In genomic region chr2:43224571-43225092, GRCh38 we compare ENCODE assay signal across 8 cellular contexts. TPM values are rescaled to one million over a fixed set of nuclear protein-coding genes. Genes with fewer than 3 reads are reported as not detected.
DNase-seq lines count a peak whose midpoint lies in the region; ATAC-seq and TF ChIP-seq lines count a peak whose summit lies in the region.

No MANE protein-coding gene starts in this region.

- peaks cover 36% of the 10 kb centered on the region for H3K79me2 ChIP-seq in smooth muscle cell (ENCODE audit: low read depth)

- H3K27me3 Mint-ChIP-seq in activated naive CD4-positive, alpha-beta T cell treated with anti-CD3 and anti-CD28 coated beads for 36 hours (ENCODE audit: low read depth): no peaks in the 10 kb centered on the region

- H3F3A ChIP-seq in smooth muscle cell (ENCODE audit: low read depth): peaks cover 33% of the 10 kb centered on the region

- POLR2A ChIA-PET in AG04449 (lab: Yijun Ruan, JAX): interaction anchor here (0.8 to 1.8 kb wide), 10 partner anchors 56 to 414 kb away, joined by 3 to 11 read pairs (median 5); no protein-coding TSS in a partner anchor

- intact Hi-C loops in activated naive CD4-positive, alpha-beta T cell treated with anti-CD3 and anti-CD28 coated beads for 36 hours (cut with micrococcal nuclease): no loop called here
- intact Hi-C loops in left ventricle myocardium superior (cut with micrococcal nuclease): loop anchor here (10.0 kb wide), 4 partner anchors 90 to 370 kb away; no protein-coding TSS in a partner anchor

- H3K4me3 ChIP-seq in AG04449 (ENCODE audit: low read depth, low read length) (peak overlapping the region; percentile 86), MG63 (peak overlapping the region; percentile 70), smooth muscle cell (peak overlapping the region; percentile 89)

- H3K36me3 Mint-ChIP-seq in activated naive CD4-positive, alpha-beta T cell treated with anti-CD3 and anti-CD28 coated beads for 36 hours (ENCODE audit: low read depth): peaks cover 35% of the 10 kb centered on the region

- no peak overlapping the region for H3K9ac ChIP-seq in smooth muscle cell (ENCODE audit: low read depth)

- H3K4me1 ChIP-seq in smooth muscle cell (ENCODE audit: low read depth): peaks cover 51% of the 10 kb centered on the region

- H3K4me2 ChIP-seq in smooth muscle cell: peak overlapping the region; percentile 97

- peak overlapping the region; percentile 97 for H3K4me3 Mint-ChIP-seq in activated naive CD4-positive, alpha-beta T cell treated with anti-CD3 and anti-CD28 coated beads for 36 hours

- CTCF ChIA-PET in AG04449 (lab: Yijun Ruan, JAX): interaction anchor here (0.7 to 15.0 kb wide), 23 partner anchors 12 to 396 kb away, joined by 3 to 293 read pairs (median 4); no protein-coding TSS in a partner anchor
- CTCF ChIA-PET in activated naive CD4-positive, alpha-beta T cell treated with anti-CD3 and anti-CD28 coated beads for 36 hours (lab: Charles Lee): interaction anchor here (0.8 to 13.9 kb wide), 12 partner anchors 23 to 394 kb away, joined by 3 to 505 read pairs (median 5); no protein-coding TSS in a partner anchor

- no peaks in the 10 kb centered on the region for H3K27me3 ChIP-seq in MG63
- H3K27me3 ChIP-seq in smooth muscle cell (ENCODE audit: low read depth): no peaks in the 10 kb centered on the region

- H3K36me3 ChIP-seq in MG63: peaks cover 55% of the 10 kb centered on the region
- no peaks in the 10 kb centered on the region for H3K36me3 ChIP-seq in smooth muscle cell (ENCODE audit: low read depth)

- DNase-seq in AG04449 (ENCODE audit: low read depth, low spot score) (no peak), MG63 (peak; percentile 72), left ventricle myocardium superior (peak; percentile 64), smooth muscle cell (lab: John Stamatoyannopoulos, UW; ENCODE audit: unreplicated experiment) (no peak), hippocampal formation (lab: John Stamatoyannopoulos, UW) (no peak), NCI-H2227 (lab: John Stamatoyannopoulos, UW; ENCODE audit: unreplicated experiment) (no peak)
- DNase-seq in activated naive CD4-positive, alpha-beta T cell treated with anti-CD3 and anti-CD28 coated beads for 36 hours: peak; percentile 44

- H3K9me3 Mint-ChIP-seq in activated naive CD4-positive, alpha-beta T cell treated with anti-CD3 and anti-CD28 coated beads for 36 hours: no peaks in the 10 kb centered on the region

- H3K27ac ChIP-seq in smooth muscle cell (ENCODE audit: low read depth): peak overlapping the region; percentile 90

- no peak overlapping the region for H2AFZ ChIP-seq in smooth muscle cell (ENCODE audit: low read depth)

- peaks cover 25% of the 10 kb centered on the region for H4K20me1 ChIP-seq in smooth muscle cell (ENCODE audit: low read depth)

- ATAC-seq in left ventricle myocardium superior (no peak), GM19463 (IDR thresholded peaks at IDR 0.05; ENCODE audit: unreplicated experiment) (no peak)

- H3K9me3 ChIP-seq in MG63: no peaks in the 10 kb centered on the region
- H3K9me3 ChIP-seq in smooth muscle cell (replicated peaks; ENCODE audit: low read depth): no peaks in the 10 kb centered on the region

- peak overlapping the region; percentile 98 for H3K27ac Mint-ChIP-seq in activated naive CD4-positive, alpha-beta T cell treated with anti-CD3 and anti-CD28 coated beads for 36 hours

- TF ChIP-seq CTCF in AG04449 (IDR thresholded peaks at IDR 0.05; ENCODE audit: insufficient read depth, low read length, missing control alignments) (no peak), smooth muscle cell (IDR thresholded peaks at IDR 0.05; ENCODE audit: borderline replicate concordance, insufficient read depth, poor library complexity, severe bottlenecking) (no peak)

- peaks cover 52% of the 10 kb centered on the region for H3K4me1 Mint-ChIP-seq in activated naive CD4-positive, alpha-beta T cell treated with anti-CD3 and anti-CD28 coated beads for 36 hours (ENCODE audit: low read depth)

- 4% methylated on average over 52 of the region's 74 CpGs for WGBS in smooth muscle cell (ENCODE audit: low lambda C conversion rate)

RNA-seq across cellular contexts. Expression of gene ZFP36L2, which starts 1.8 kb away (rescaled TPM):
- 9.6 and 19.7 TPM in 2 replicates for total RNA-seq in MG63 (2014; rRNA removed; shearing (Covaris generic); ENCODE audit: low replicate concordance)
- total RNA-seq in activated naive CD4-positive, alpha-beta T cell treated with anti-CD3 and anti-CD28 coated beads for 36 hours: 10 to 100 TPM; 37.3 to 38.4 TPM
- 55.0 TPM for total RNA-seq in left ventricle myocardium superior
- 7.1 and 8.2 TPM in 2 replicates for total RNA-seq in smooth muscle cell
- polyA plus RNA-seq in smooth muscle cell: 25.8 and 29.4 TPM in 2 replicates

Comparison
In these comparisons a context has a peak if more than half of its experiments do, and no peak if none do; other contexts are left out.
1. DNase-seq: peak in MG63 (single experiment), activated naive CD4-positive, alpha-beta T cell treated with anti-CD3 and anti-CD28 coated beads for 36 hours (single experiment) and left ventricle myocardium superior (single experiment); none in AG04449 (single experiment), smooth muscle cell (single experiment), hippocampal formation (0 of 2) and NCI-H2227 (single experiment).
2. Peak in every context shown above with its lines, with median percentiles within 50 percentile points of each other: H3K4me3 ChIP-seq.